In the genomic region with DNA sequence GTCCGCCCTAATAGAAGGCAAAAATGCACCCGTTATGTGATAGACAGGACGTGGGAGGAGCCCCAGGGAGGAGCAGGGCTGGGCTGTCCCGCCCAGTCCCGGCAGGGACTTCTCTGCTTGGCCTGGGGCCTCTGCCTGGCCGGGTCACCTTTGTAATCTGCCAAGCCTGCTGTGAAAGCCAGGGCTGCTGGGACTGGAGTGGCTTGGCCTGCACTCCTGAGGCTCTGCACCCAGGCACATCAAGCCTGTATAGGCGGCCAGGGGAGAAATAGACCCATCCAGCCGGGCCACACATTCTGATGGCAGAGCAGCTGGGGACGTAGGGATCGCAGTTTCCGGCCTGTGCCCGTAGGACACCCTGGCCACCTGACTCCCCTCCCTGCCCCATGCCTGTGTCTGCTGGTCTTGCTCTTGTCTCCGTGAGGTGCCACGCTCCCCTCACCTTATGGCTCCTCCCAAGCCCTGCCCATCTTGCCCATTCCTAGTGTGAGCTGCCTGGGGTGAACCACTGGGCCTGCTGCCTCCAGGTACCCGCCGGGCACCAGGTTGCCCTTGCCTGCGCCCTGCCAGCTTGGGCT, we compare ENCODE assay signal across 10 cellular contexts. TPM values are rescaled to one million over a fixed set of nuclear protein-coding genes. Genes with fewer than 3 reads are reported as not detected.
DNase-seq lines count a peak whose midpoint lies in the region; ATAC-seq and TF ChIP-seq lines count a peak whose summit lies in the region.
"Had no signal": no experiment of that assay in that cellular context is flagged by ENCODE, and none has a peak within 500 bp of the region (broad histone marks: within the 10 kb centered on the region; RNA-seq: fewer than 3 reads in every experiment).

No MANE protein-coding gene starts in this region.

- H3K36me3 Mint-ChIP-seq in HFFc6 (ENCODE audit: low read depth) = peaks cover 48% of the 10 kb centered on the region
- H3K36me3 Mint-ChIP-seq in activated T-helper 1 cell treated with anti-CD3 and anti-CD28 coated beads, Interleukin-12 subunit alpha, Interleukin-12 subunit beta, Interleukin-2, Interleukin-4 antibody, amounts not matched to agents 30 ng/mL and 10 ng/mL and 1 ng/mL, durations not matched to agents 14 hours and 24 hours and 36 hours (ENCODE audit: low read depth) = peaks cover 55% of the 10 kb centered on the region

- H3K36me3 ChIP-seq in suprapubic skin = peaks cover 99% of the 10 kb centered on the region

- no peaks in the 10 kb centered on the region for H3K27me3 ChIP-seq in suprapubic skin

- ATAC-seq in left colon = peak; percentile 35
- ATAC-seq: naive thymus-derived CD8-positive, alpha-beta T cell had no signal

- H3K4me3 ChIP-seq in suprapubic skin = no peak overlapping the region

- peaks cover 22% of the 10 kb centered on the region for H3K4me1 ChIP-seq in suprapubic skin

- TF ChIP-seq POLR2A in suprapubic skin (IDR thresholded peaks at IDR 0.05) = no peak

- H3K27ac Mint-ChIP-seq in HFFc6 = peak overlapping the region; percentile 57; the same call in 1 of the 2 replicates
- H3K27ac Mint-ChIP-seq in activated T-helper 1 cell treated with anti-CD3 and anti-CD28 coated beads, Interleukin-12 subunit alpha, Interleukin-12 subunit beta, Interleukin-2, Interleukin-4 antibody, amounts not matched to agents 30 ng/mL and 10 ng/mL and 1 ng/mL, durations not matched to agents 14 hours and 24 hours and 36 hours = no peak overlapping the region

- intact Hi-C loops in left colon (cut with DNase I, micrococcal nuclease) = no loop called here
- intact Hi-C loops in activated T-helper 1 cell treated with anti-CD3 and anti-CD28 coated beads, Interleukin-12 subunit alpha, Interleukin-12 subunit beta, Interleukin-2, Interleukin-4 antibody, amounts not matched to agents 30 ng/mL and 10 ng/mL and 1 ng/mL, durations not matched to agents 14 hours and 24 hours and 36 hours (cut with micrococcal nuclease) = no loop called here

- no peak overlapping the region for H3K4me3 Mint-ChIP-seq in HFFc6
- no peak overlapping the region for H3K4me3 Mint-ChIP-seq in activated T-helper 1 cell treated with anti-CD3 and anti-CD28 coated beads, Interleukin-12 subunit alpha, Interleukin-12 subunit beta, Interleukin-2, Interleukin-4 antibody, amounts not matched to agents 30 ng/mL and 10 ng/mL and 1 ng/mL, durations not matched to agents 14 hours and 24 hours and 36 hours
- H3K4me3 Mint-ChIP-seq: naive thymus-derived CD8-positive, alpha-beta T cell had no signal

- no peaks in the 10 kb centered on the region for H3K9me3 ChIP-seq in suprapubic skin

- TF ChIP-seq EP300 in suprapubic skin (IDR thresholded peaks at IDR 0.05) = no peak

- TF ChIP-seq CTCF in HFFc6 (IDR thresholded peaks at IDR 0.05) (no peak), suprapubic skin (IDR thresholded peaks at IDR 0.05) (no peak)

- H3K9me3 Mint-ChIP-seq in HFFc6 = no peaks in the 10 kb centered on the region
- H3K9me3 Mint-ChIP-seq in activated T-helper 1 cell treated with anti-CD3 and anti-CD28 coated beads, Interleukin-12 subunit alpha, Interleukin-12 subunit beta, Interleukin-2, Interleukin-4 antibody, amounts not matched to agents 30 ng/mL and 10 ng/mL and 1 ng/mL, durations not matched to agents 14 hours and 24 hours and 36 hours = no peaks in the 10 kb centered on the region
- H3K9me3 Mint-ChIP-seq: naive thymus-derived CD8-positive, alpha-beta T cell had no signal

- peaks cover 8% of the 10 kb centered on the region for H3K4me1 Mint-ChIP-seq in HFFc6 (ENCODE audit: low read depth)
- no peaks in the 10 kb centered on the region for H3K4me1 Mint-ChIP-seq in activated T-helper 1 cell treated with anti-CD3 and anti-CD28 coated beads, Interleukin-12 subunit alpha, Interleukin-12 subunit beta, Interleukin-2, Interleukin-4 antibody, amounts not matched to agents 30 ng/mL and 10 ng/mL and 1 ng/mL, durations not matched to agents 14 hours and 24 hours and 36 hours (ENCODE audit: low read depth)

- 55% methylated on average over 13 of the region's 17 CpGs for WGBS in suprapubic skin

- H3K27me3 Mint-ChIP-seq in HFFc6 (ENCODE audit: insufficient read depth) = peaks cover 48% of the 10 kb centered on the region
- no peaks in the 10 kb centered on the region for H3K27me3 Mint-ChIP-seq in activated T-helper 1 cell treated with anti-CD3 and anti-CD28 coated beads, Interleukin-12 subunit alpha, Interleukin-12 subunit beta, Interleukin-2, Interleukin-4 antibody, amounts not matched to agents 30 ng/mL and 10 ng/mL and 1 ng/mL, durations not matched to agents 14 hours and 24 hours and 36 hours (ENCODE audit: insufficient read depth)
- H3K27me3 Mint-ChIP-seq: naive thymus-derived CD8-positive, alpha-beta T cell had no signal

- DNase-seq in HFFc6 = no peak
- DNase-seq in cerebellar cortex (ENCODE audit: low spot score) = peak; percentile 78
- no peak for DNase-seq in left colon
- no peak for DNase-seq in suprapubic skin (ENCODE audit: low spot score in 2 of 2)
- no peak for DNase-seq in activated T-helper 1 cell treated with anti-CD3 and anti-CD28 coated beads, Interleukin-12 subunit alpha, Interleukin-12 subunit beta, Interleukin-2, Interleukin-4 antibody, amounts not matched to agents 30 ng/mL and 10 ng/mL and 1 ng/mL, durations not matched to agents 14 hours and 24 hours and 36 hours (ENCODE audit: low spot score)
- DNase-seq in NCI-H774 (lab: John Stamatoyannopoulos, UW) = no peak
- no peak for DNase-seq in dermis blood vessel endothelial cell
- DNase-seq in stimulated activated CD4-positive, alpha-beta T cell treated with anti-CD3 and anti-CD28 coated beads, Interleukin-4, amount 100 ng/mL, for 4 hours = no peak
- DNase-seq: NCI-H1930 had no signal

- peak overlapping the region; percentile 40 for H3K27ac ChIP-seq in suprapubic skin

RNA-seq across cellular contexts. Expression of gene DYNC2I2, which starts 28.1 kb away (rescaled TPM):
- total RNA-seq in HFFc6 (2021; fragmentation: NEBNext Ultra II Directional; extraction: Animal tissue kit (Norgen Biotek cat#: 25700)) = 10 to 100 TPM; 34.5 to 51.7 (median 49.9) TPM
- total RNA-seq in left colon (10 to 100 TPM; 34.8 to 51.5 TPM), suprapubic skin (10 to 100 TPM; 43.5 to 52.4 (median 45.8) TPM), dermis blood vessel endothelial cell (49.7 and 95.8 TPM in 2 replicates)
- 41.5 and 43.9 TPM in 2 replicates for total RNA-seq in activated T-helper 1 cell treated with anti-CD3 and anti-CD28 coated beads, Interleukin-12 subunit alpha, Interleukin-12 subunit beta, Interleukin-2, Interleukin-4 antibody, amounts not matched to agents 30 ng/mL and 10 ng/mL and 1 ng/mL, durations not matched to agents 14 hours and 24 hours and 36 hours
